In the genomic region with DNA sequence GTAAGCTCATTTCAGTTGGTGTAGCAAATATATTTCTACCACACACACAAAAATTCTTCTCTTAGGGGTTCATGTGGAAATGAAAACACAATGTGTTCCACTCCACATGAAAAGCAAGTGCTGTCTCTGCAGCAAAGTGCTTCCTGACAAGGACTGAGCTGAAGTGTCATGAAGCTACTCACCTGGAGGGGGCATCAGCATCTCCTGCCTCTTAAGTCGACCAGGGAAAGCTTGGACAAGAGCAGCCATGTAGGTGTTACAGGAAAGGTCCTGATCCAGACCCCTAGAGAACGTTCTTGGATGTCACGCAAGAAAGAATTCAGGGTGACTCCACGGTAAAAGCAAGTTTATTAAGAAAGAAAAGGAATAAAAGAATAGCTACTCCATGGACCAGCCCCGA, we compare ENCODE assay signal across 10 cellular contexts.
A peak's percentile ranks its signal among the peaks of the same experiment; 100 is the strongest.
DNase-seq lines count a peak whose midpoint lies in the region; ATAC-seq lines count a peak whose summit lies in the region.
"Had no signal": no experiment of that assay in that cellular context is flagged by ENCODE, and none has a peak within 500 bp of the region (broad histone marks: within the 10 kb centered on the region; RNA-seq: fewer than 3 reads in every experiment).

No MANE protein-coding gene starts in this region.

- DNase-seq in NCI-H748 (lab: John Stamatoyannopoulos, UW; ENCODE audit: unreplicated experiment) (peak; percentile 38), NCI-H748 treated with DMSO at 0.1 percent for 48 hours (lab: John Stamatoyannopoulos, UW) (no peak), GM23248 (peak; percentile 6), SK-N-DZ (ENCODE audit: low spot score) (peak; percentile 3), iPS-NIHi11 (ENCODE audit: low spot score) (peak; percentile 33)
- no peak for DNase-seq in effector CD8-positive, alpha-beta T cell (lab: John Stamatoyannopoulos, UW)
- DNase-seq: left ventricle myocardium inferior, NCI-H510A had no signal

- no peaks in the 10 kb centered on the region for H3K79me2 ChIP-seq in GM23248 (ENCODE audit: insufficient read depth)

- H3K4me1 ChIP-seq in GM23248 (ENCODE audit: insufficient read depth): no peaks in the 10 kb centered on the region
- H3K4me1 ChIP-seq: left ventricle myocardium inferior had no signal

- no peak overlapping the region for H3K9ac ChIP-seq in GM23248

- H4K20me1 ChIP-seq in GM23248 (ENCODE audit: insufficient read depth): no peaks in the 10 kb centered on the region

- H3K9me3 ChIP-seq in GM23248 (ENCODE audit: low read depth): no peaks in the 10 kb centered on the region
- H3K9me3 ChIP-seq: left ventricle myocardium inferior had no signal

- no peaks in the 10 kb centered on the region for H3K9me2 ChIP-seq in GM23248 (ENCODE audit: insufficient read depth)

- H3K4me3 ChIP-seq in GM23248: no peak overlapping the region
- H3K4me3 ChIP-seq: left ventricle myocardium inferior had no signal

- in situ Hi-C loops in GM23248 (cut with MboI): no loop called here

- no peak overlapping the region for H3K27ac ChIP-seq in GM23248
- H3K27ac ChIP-seq: left ventricle myocardium inferior had no signal

- no peaks in the 10 kb centered on the region for H3K36me3 ChIP-seq in GM23248 (ENCODE audit: low read depth)
- H3K36me3 ChIP-seq: left ventricle myocardium inferior had no signal

- ATAC-seq in GM18907 (IDR thresholded peaks at IDR 0.05; ENCODE audit: unreplicated experiment): no peak
- no peak for ATAC-seq in HG03432 (IDR thresholded peaks at IDR 0.05; ENCODE audit: unreplicated experiment)

- H3F3A ChIP-seq in GM23248 (ENCODE audit: insufficient read depth): no peaks in the 10 kb centered on the region

- no peak overlapping the region for H2AFZ ChIP-seq in GM23248

- no peaks in the 10 kb centered on the region for H3K27me3 ChIP-seq in GM23248 (replicated peaks; ENCODE audit: insufficient read depth)

- no peak overlapping the region for H3K4me2 ChIP-seq in GM23248 (ENCODE audit: unreplicated experiment)

- WGBS in GM23248 (ENCODE audit: low coverage in 1 of 2, low lambda C conversion rate in 2 of 2, missing lambda C conversion rate in 2 of 2), 2 experiments: 36 to 49% methylated on average over 5 of the region's 5 CpGs

Comparison
In these comparisons a context has a peak if more than half of its experiments do, and no peak if none do; other contexts are left out.
1. DNase-seq: peak in NCI-H748 (single experiment), GM23248 (single experiment), SK-N-DZ (single experiment) and iPS-NIHi11 (single experiment); none in NCI-H748 treated with DMSO at 0.1 percent for 48 hours (single experiment) and effector CD8-positive, alpha-beta T cell (single experiment).